Comparison of ENCODE assay signal across 20 cellular contexts in genomic region chr6:6516643-6517042, GRCh38.
A peak's percentile ranks its signal among the peaks of the same experiment; 100 is the strongest.
DNase-seq lines count a peak whose midpoint lies in the region; TF ChIP-seq lines count a peak whose summit lies in the region.
"Had no signal": no experiment of that assay in that cellular context is flagged by ENCODE, and none has a peak within 500 bp of the region (broad histone marks: within the 10 kb centered on the region; RNA-seq: fewer than 3 reads in every experiment).

No MANE protein-coding gene starts in this region.

- H4K91ac ChIP-seq in mesenchymal stem cell (ENCODE audit: low read length): no peak overlapping the region

- H3K27me3 ChIP-seq in mesenchymal stem cell (ENCODE audit: control insufficient read depth in 1 of 2, insufficient read depth in 1 of 2, low read length in 2 of 2) (peaks cover 0 to 54% of the 10 kb centered on the region in 2 experiments), tibial artery (no peaks in the 10 kb centered on the region)
- H3K27me3 ChIP-seq: cardiac muscle cell had no signal

- H3K36me3 ChIP-seq in mesenchymal stem cell (ENCODE audit: control insufficient read depth in 1 of 2, insufficient read depth in 2 of 2, low read depth in 1 of 2, low read length in 2 of 2): no peaks in the 10 kb centered on the region
- H3K36me3 ChIP-seq in tibial artery: no peaks in the 10 kb centered on the region
- H3K36me3 ChIP-seq: cardiac muscle cell, stomach had no signal

- H3K4me1 ChIP-seq in mesenchymal stem cell (ENCODE audit: control insufficient read depth, insufficient read depth, low read depth, low read length) (no peaks in the 10 kb centered on the region), tibial artery (no peaks in the 10 kb centered on the region)
- H3K4me1 ChIP-seq: stomach had no signal

- DNase-seq in DMS 273 (lab: John Stamatoyannopoulos, UW; ENCODE audit: unreplicated experiment): peak; percentile 4
- DNase-seq in DMS 273 treated with DMSO at 0.1 percent for 48 hours (lab: John Stamatoyannopoulos, UW): no peak
- DNase-seq in stimulated activated CD4-positive, alpha-beta T cell treated with anti-CD3 and anti-CD28 coated beads, Interleukin-15, amount 100 ng/mL, for 24 hours: peak; percentile 13
- no peak for DNase-seq in stimulated activated CD4-positive, alpha-beta T cell treated with anti-CD3 and anti-CD28 coated beads, Interleukin-1b, Interleukin-23, amount 100 ng/mL, for 48 hours
- DNase-seq in mesenchymal stem cell: no peak
- DNase-seq in tibial artery: peak; percentile 58 to 68
- no peak for DNase-seq in iPS-NIHi7 (ENCODE audit: extremely low spot score)
- no peak for DNase-seq in COLO829 (ENCODE audit: low spot score)
- DNase-seq: activated B cell treated with CpG ODN at 0.5 μM for 24 hours; activated effector memory CD4-positive, alpha-beta T cell treated with anti-CD3 and anti-CD28 coated beads, Interleukin-2, amount 50 U/mL, for 16 hours; mucosa of descending colon; NCI-H146; NCI-H748 treated with DMSO at 0.1 percent for 48 hours; stimulated activated CD4-positive, alpha-beta T cell treated with anti-CD3 and anti-CD28 coated beads, Interleukin-4, amount 100 ng/mL, for 1 hour; stomach; T1000 had no signal

- no peak overlapping the region for H4K8ac ChIP-seq in mesenchymal stem cell (ENCODE audit: low read length)

- H2BK120ac ChIP-seq in mesenchymal stem cell (ENCODE audit: low read depth, low read length): no peak overlapping the region

- H3K79me1 ChIP-seq in mesenchymal stem cell (replicated peaks; ENCODE audit: low read length, poor library complexity, severe bottlenecking): no peaks in the 10 kb centered on the region

- no peak overlapping the region for H3K23ac ChIP-seq in mesenchymal stem cell (ENCODE audit: low read length in 2 of 2)

- 72% methylated on average over 5 of the region's 6 CpGs for WGBS in mesenchymal stem cell

- no peak overlapping the region for H3K4ac ChIP-seq in mesenchymal stem cell (ENCODE audit: low read depth in 1 of 2, low read length in 2 of 2)

- no peak overlapping the region for H3K14ac ChIP-seq in mesenchymal stem cell (ENCODE audit: low read length in 2 of 2)

- no peak for TF ChIP-seq CTCF in tibial artery (IDR thresholded peaks at IDR 0.05)

- H3K18ac ChIP-seq in mesenchymal stem cell (ENCODE audit: low read depth in 1 of 2, low read length in 2 of 2): no peak overlapping the region

- no peaks in the 10 kb centered on the region for H3K9me3 ChIP-seq in mesenchymal stem cell (ENCODE audit: control insufficient read depth, low read length)
- no peaks in the 10 kb centered on the region for H3K9me3 ChIP-seq in tibial artery
- H3K9me3 ChIP-seq: mucosa of descending colon, stomach had no signal

- H2AK5ac ChIP-seq in mesenchymal stem cell (ENCODE audit: low read length, severe bottlenecking): no peak overlapping the region

- H2BK5ac ChIP-seq in mesenchymal stem cell (ENCODE audit: low read depth, low read length, poor library complexity, severe bottlenecking): no peak overlapping the region

- peak overlapping the region; percentile 22 for H3K9ac ChIP-seq in mesenchymal stem cell (ENCODE audit: low read length)

- H2BK15ac ChIP-seq in mesenchymal stem cell (ENCODE audit: low read depth, poor library complexity, severe bottlenecking): no peak overlapping the region

- no peak overlapping the region for H2BK12ac ChIP-seq in mesenchymal stem cell (ENCODE audit: low read length in 2 of 2)

- H2AFZ ChIP-seq in mesenchymal stem cell (ENCODE audit: low read depth, low read length): no peak overlapping the region
- H2AFZ ChIP-seq: GM23338 had no signal

- intact Hi-C loops in tibial artery (cut with DNase I; ENCODE audit: low total_unique reads): no loop called here

- H3K4me3 ChIP-seq in mesenchymal stem cell (ENCODE audit: insufficient read depth in 1 of 2, low read depth in 1 of 2, low read length in 2 of 2) (no peak overlapping the region), tibial artery (no peak overlapping the region)
- H3K4me3 ChIP-seq: cardiac muscle cell, GM23338, mucosa of descending colon, smooth muscle cell, stomach had no signal

- no peak overlapping the region for H3K4me2 ChIP-seq in mesenchymal stem cell (ENCODE audit: low read length, poor library complexity, severe bottlenecking)
- H3K4me2 ChIP-seq: GM23338, smooth muscle cell had no signal

- no peak overlapping the region for H3K27ac ChIP-seq in mesenchymal stem cell (ENCODE audit: low read length, poor library complexity, severe bottlenecking)
- H3K27ac ChIP-seq in tibial artery: no peak overlapping the region
- H3K27ac ChIP-seq: 22Rv1, cardiac muscle cell, stomach had no signal

Comparison
In these comparisons a context has a peak if more than half of its experiments do, and no peak if none do; other contexts are left out.
1. DNase-seq: peak in DMS 273 (single experiment), stimulated activated CD4-positive, alpha-beta T cell treated with anti-CD3 and anti-CD28 coated beads, Interleukin-15, amount 100 ng/mL, for 24 hours (single experiment) and tibial artery (2 of 2); none in DMS 273 treated with DMSO at 0.1 percent for 48 hours (single experiment), stimulated activated CD4-positive, alpha-beta T cell treated with anti-CD3 and anti-CD28 coated beads, Interleukin-1b, Interleukin-23, amount 100 ng/mL, for 48 hours (single experiment), mesenchymal stem cell (single experiment), iPS-NIHi7 (single experiment) and COLO829 (single experiment).